8 cellular contexts compared by ENCODE assay signal in the genomic region with DNA sequence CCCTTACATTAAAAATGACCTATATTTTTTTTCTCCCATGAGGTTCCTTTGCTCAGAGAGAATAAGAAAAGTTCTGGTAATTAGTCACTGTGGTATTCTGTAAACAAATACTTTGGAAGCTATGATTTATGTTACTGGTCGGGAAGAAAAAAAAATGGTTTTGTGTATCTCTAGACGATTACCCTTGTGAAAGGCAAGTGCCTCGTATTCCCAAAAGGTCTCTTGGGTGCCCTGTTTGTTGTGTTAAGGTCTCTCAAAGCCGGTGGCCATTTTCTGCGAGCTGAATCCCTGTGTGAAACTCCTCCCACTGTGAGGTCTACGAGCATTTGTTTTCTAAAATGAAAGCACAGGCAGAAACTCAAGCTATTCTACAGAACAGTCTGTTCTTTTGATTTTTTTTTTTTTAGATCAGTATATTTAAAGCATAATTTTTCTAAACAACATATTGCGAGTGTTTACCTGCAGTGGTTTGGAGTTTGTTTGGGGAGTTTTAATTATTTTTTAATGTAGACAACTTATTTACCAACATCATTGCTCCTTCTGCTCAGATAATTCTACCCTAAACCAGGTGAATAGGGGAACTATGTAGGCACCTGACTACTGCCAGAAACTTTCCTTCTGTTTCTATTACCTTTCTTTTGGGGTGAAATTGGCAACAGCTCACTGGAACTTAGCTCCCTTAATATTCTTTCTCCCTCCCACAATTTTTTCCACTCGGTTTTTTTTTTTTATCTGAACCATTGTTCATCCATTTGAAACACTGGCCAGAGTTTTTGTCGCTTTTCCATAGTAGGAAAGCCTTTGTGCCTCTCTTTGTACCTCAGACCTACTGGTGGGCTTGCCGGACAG. TPM values are rescaled to one million over a fixed set of nuclear protein-coding genes. Genes with fewer than 3 reads are reported as not detected.
A peak's percentile ranks its signal among the peaks of the same experiment; 100 is the strongest.
DNase-seq lines count a peak whose midpoint lies in the region; ATAC-seq and FAIRE-seq lines count a peak whose summit lies in the region.

No MANE protein-coding gene starts in this region.

- H4K8ac ChIP-seq in mesendoderm (ENCODE audit: low read depth, low read length), result no peak overlapping the region

- H2BK5ac ChIP-seq in mesendoderm (ENCODE audit: low read length), result no peak overlapping the region

- H3K79me2 ChIP-seq in mesendoderm (ENCODE audit: control insufficient read depth, insufficient read depth, low read length), result no peaks in the 10 kb centered on the region

- H3K9ac ChIP-seq in mesendoderm (ENCODE audit: low read length), result no peak overlapping the region
- H3K9ac ChIP-seq in subcutaneous abdominal adipose tissue (ENCODE audit: low read length in 5 of 5), result peak overlapping the region; percentile 53 to 93 (median 76)

- no peak overlapping the region for H3K4ac ChIP-seq in mesendoderm (ENCODE audit: low read depth, low read length)

- H3K18ac ChIP-seq in mesendoderm (ENCODE audit: low read length), result peak overlapping the region; percentile 30

- H3K9me3 ChIP-seq in subcutaneous abdominal adipose tissue (ENCODE audit: control insufficient read depth in 5 of 5, low read length in 5 of 5), result no peaks in the 10 kb centered on the region

- H3K4me1 ChIP-seq in mesendoderm (ENCODE audit: control insufficient read depth, low read depth, low read length) (peaks cover 17% of the 10 kb centered on the region), subcutaneous abdominal adipose tissue (ENCODE audit: control insufficient read depth in 5 of 5, insufficient read depth in 5 of 5, low read length in 5 of 5) (peaks cover 13 to 65% (median 59%) of the 10 kb centered on the region in 5 donors)

- H3K4me2 ChIP-seq in mesendoderm (ENCODE audit: low read length), result no peak overlapping the region

- no peak overlapping the region for H3K27ac ChIP-seq in mesendoderm (ENCODE audit: low read depth, low read length)
- peak overlapping the region; percentile 99 for H3K27ac ChIP-seq in subcutaneous abdominal adipose tissue (ENCODE audit: low read depth, low read length)

- H2BK120ac ChIP-seq in mesendoderm (ENCODE audit: low read depth, low read length), result no peak overlapping the region

- H3K23ac ChIP-seq in mesendoderm (ENCODE audit: low read length), result no peak overlapping the region

- ATAC-seq in GM18909 (IDR thresholded peaks at IDR 0.05; ENCODE audit: poor library complexity, unreplicated experiment), result no peak

- H3K79me1 ChIP-seq in mesendoderm (ENCODE audit: low read length), result peaks cover 5% of the 10 kb centered on the region

- H3K27me3 ChIP-seq in mesendoderm (ENCODE audit: insufficient read depth, low read length, poor library complexity) (no peaks in the 10 kb centered on the region), subcutaneous abdominal adipose tissue (ENCODE audit: control insufficient read depth in 5 of 5, insufficient read depth in 4 of 5, low read length in 5 of 5) (no peaks in the 10 kb centered on the region)

- H3K36me3 ChIP-seq in mesendoderm (ENCODE audit: control insufficient read depth, insufficient read depth, low read length), result peaks cover 5% of the 10 kb centered on the region
- H3K36me3 ChIP-seq in subcutaneous abdominal adipose tissue (ENCODE audit: control insufficient read depth in 5 of 5, insufficient read depth in 5 of 5, low read length in 5 of 5), result peaks cover 4 to 40% (median 29%) of the 10 kb centered on the region in 5 donors

- DNase-seq in GM18507 (ENCODE audit: extremely low spot score, insufficient read length, low read depth) (no peak), NAMALWA (ENCODE audit: low spot score) (peak; percentile 35), dermis microvascular lymphatic vessel endothelial cell (ENCODE audit: low read depth in 2 of 2) (peak; percentile 69 to 89), mesendoderm (peak; percentile 59), islet precursor cell (no peak)
- DNase-seq in activated CD4-positive, alpha-beta T cell treated with anti-CD3 and anti-CD28 coated beads for 4 hours, result peak; percentile 44 to 46

- H2AK5ac ChIP-seq in mesendoderm (ENCODE audit: low read length), result peak overlapping the region; percentile 80

- H3K4me3 ChIP-seq in mesendoderm (ENCODE audit: low read length) (no peak overlapping the region), subcutaneous abdominal adipose tissue (ENCODE audit: low read depth in 1 of 5, low read length in 5 of 5) (peak overlapping the region; percentile 47 to 67 (median 58))

- H4K5ac ChIP-seq in mesendoderm (ENCODE audit: low read length), result no peak overlapping the region

- WGBS in mesendoderm (ENCODE audit: extremely low coverage, insufficient coverage, low lambda C conversion rate), result no CpG with 5 or more reads among the region's 10 CpGs

- peak; percentile 77 for FAIRE-seq in GM18507 (lab: Jason Lieb, UNC)

- H2BK15ac ChIP-seq in mesendoderm (replicated peaks; ENCODE audit: low read depth), result no peak overlapping the region

- peak overlapping the region; percentile 40 for H3K56ac ChIP-seq in mesendoderm (ENCODE audit: low read length)

RNA-seq across cellular contexts. Expression of a gene that starts 44.0 kb away (rescaled TPM):
- 53.9 and 87.4 TPM in 2 replicates for total RNA-seq in dermis microvascular lymphatic vessel endothelial cell
- 20.8 TPM for polyA plus RNA-seq in mesendoderm (2013, experiment 1 of 2)
- polyA plus RNA-seq in mesendoderm (2013, experiment 2 of 2), result 20.5 TPM

Comparison
In these comparisons a context has a peak if more than half of its experiments do, and no peak if none do; other contexts are left out.
1. DNase-seq: peak in NAMALWA (single experiment), activated CD4-positive, alpha-beta T cell treated with anti-CD3 and anti-CD28 coated beads for 4 hours (2 of 2), dermis microvascular lymphatic vessel endothelial cell (2 of 2) and mesendoderm (single experiment); none in GM18507 (single experiment) and islet precursor cell (single experiment).